24 cellular contexts compared by ENCODE assay signal in the genomic region with DNA sequence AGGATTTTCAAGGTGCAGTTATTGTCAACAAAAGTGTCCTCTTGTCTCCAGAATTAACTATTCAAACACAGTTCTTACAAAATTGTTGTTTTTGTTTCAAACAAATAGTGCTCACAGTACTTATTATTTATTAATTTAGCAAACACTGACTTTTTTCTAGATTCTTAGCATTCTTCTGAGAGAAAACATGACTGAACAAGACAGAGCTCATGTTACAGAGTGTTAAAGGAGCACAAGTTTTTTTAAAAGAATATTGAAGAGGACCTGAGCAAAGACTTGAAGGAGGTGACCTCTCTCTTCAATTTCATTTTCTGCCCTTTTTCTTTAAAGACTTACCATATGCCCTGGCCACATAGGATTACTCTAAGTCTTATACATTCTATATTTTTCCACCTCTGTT.
"Had no signal": no experiment of that assay in that cellular context is flagged by ENCODE, and none has a peak within 500 bp of the region (broad histone marks: within the 10 kb centered on the region; RNA-seq: fewer than 3 reads in every experiment).

No MANE protein-coding gene starts in this region.

- H3K4me3 ChIP-seq: colonic mucosa, suprapubic skin, thyroid gland, upper lobe of left lung, uterus had no signal

- FAIRE-seq: endothelial cell of umbilical vein, islet of Langerhans, small intestine had no signal

- ATAC-seq: naive thymus-derived CD4-positive, alpha-beta T cell; right cardiac atrium; stimulated activated effector memory CD8-positive, alpha-beta T cell treated with anti-CD3 and anti-CD28 coated beads, Interleukin-12 subunit alpha, Interleukin-12 subunit beta, amount 100 ng/mL, for 72 hours; stimulated activated naive CD8-positive, alpha-beta T cell treated with anti-CD3 and anti-CD28 coated beads, Interleukin-15, Interleukin-2, amounts not matched to agents 100 U/mL and 50 U/mL, for 24 hours had no signal

- H3K4me1 ChIP-seq: colonic mucosa, suprapubic skin, thyroid gland, upper lobe of left lung, uterus had no signal

- H3K9me3 ChIP-seq: colonic mucosa, thyroid gland, uterus had no signal

- H3K27ac ChIP-seq: colonic mucosa, suprapubic skin, thyroid gland, upper lobe of left lung, uterus had no signal

- H3K36me3 Mint-ChIP-seq: naive thymus-derived CD4-positive, alpha-beta T cell; stimulated activated effector memory CD8-positive, alpha-beta T cell treated with anti-CD3 and anti-CD28 coated beads, Interleukin-12 subunit alpha, Interleukin-12 subunit beta, amount 100 ng/mL, for 72 hours had no signal

- H3K36me3 ChIP-seq: colonic mucosa, suprapubic skin, thyroid gland, upper lobe of left lung, uterus had no signal

- H3K27me3 ChIP-seq: colonic mucosa, suprapubic skin, thyroid gland, upper lobe of left lung, uterus had no signal

- H3K9me3 Mint-ChIP-seq: nephron progenitor cell had no signal

- H3K4me1 Mint-ChIP-seq: naive thymus-derived CD4-positive, alpha-beta T cell; nephron progenitor cell; stimulated activated effector memory CD8-positive, alpha-beta T cell treated with anti-CD3 and anti-CD28 coated beads, Interleukin-12 subunit alpha, Interleukin-12 subunit beta, amount 100 ng/mL, for 72 hours had no signal

- H3K4me3 Mint-ChIP-seq: endodermal cell; naive thymus-derived CD4-positive, alpha-beta T cell; nephron progenitor cell; stimulated activated effector memory CD8-positive, alpha-beta T cell treated with anti-CD3 and anti-CD28 coated beads, Interleukin-12 subunit alpha, Interleukin-12 subunit beta, amount 100 ng/mL, for 72 hours had no signal

- H3K27ac Mint-ChIP-seq: endodermal cell; naive thymus-derived CD4-positive, alpha-beta T cell; nephron progenitor cell; stimulated activated effector memory CD8-positive, alpha-beta T cell treated with anti-CD3 and anti-CD28 coated beads, Interleukin-12 subunit alpha, Interleukin-12 subunit beta, amount 100 ng/mL, for 72 hours had no signal

- H3K27me3 Mint-ChIP-seq: naive thymus-derived CD4-positive, alpha-beta T cell had no signal

- DNase-seq: colonic mucosa; effector CD4-positive, alpha-beta T cell; endodermal cell; erythroblast; foreskin melanocyte; head of caudate nucleus; hippocampal formation; kidney glomerular epithelial cell; mesendoderm; naive thymus-derived CD4-positive, alpha-beta T cell; nephron progenitor cell; posterior cingulate gyrus; right cardiac atrium; small intestine; stimulated activated CD4-positive, alpha-beta T cell treated with anti-CD3 and anti-CD28 coated beads, Interleukin-2, amount 100 ng/mL, for 48 hours; stimulated activated CD8-positive, alpha-beta memory T cell treated with anti-CD3 and anti-CD28 coated beads, Interleukin-4, amount 100 ng/mL, for 48 hours; stimulated activated naive CD8-positive, alpha-beta T cell treated with anti-CD3 and anti-CD28 coated beads, Interleukin-15, Interleukin-2, amounts not matched to agents 100 U/mL and 50 U/mL, for 24 hours; thyroid gland; upper lobe of left lung; uterus had no signal
